Comparison of ENCODE assay signal across 9 cellular contexts in genomic region chr12:124869011-124869665, GRCh38. TPM values are rescaled to one million over a fixed set of nuclear protein-coding genes. Genes with fewer than 3 reads are reported as not detected.
A peak's percentile ranks its signal among the peaks of the same experiment; 100 is the strongest.
DNase-seq lines count a peak whose midpoint lies in the region; ATAC-seq and TF ChIP-seq lines count a peak whose summit lies in the region.
"Had no signal": no experiment of that assay in that cellular context is flagged by ENCODE, and none has a peak within 500 bp of the region (broad histone marks: within the 10 kb centered on the region; RNA-seq: fewer than 3 reads in every experiment).

No MANE protein-coding gene starts in this region.

- peak; percentile 69 for TF ChIP-seq POLR2A in NB4 (IDR thresholded peaks at IDR 0.05; ENCODE audit: extremely low read depth, insufficient read length)
- no peak for TF ChIP-seq POLR2A in sigmoid colon (IDR thresholded peaks at IDR 0.05)

- no peak for TF ChIP-seq CTCF in NB4 (IDR thresholded peaks at IDR 0.05; ENCODE audit: low read depth, low read length)
- no peak for TF ChIP-seq CTCF in endodermal cell (conservative IDR thresholded peaks at IDR 0.05)
- no peak for TF ChIP-seq CTCF in sigmoid colon (IDR thresholded peaks at IDR 0.05)

- intact Hi-C loops in sigmoid colon (cut with DNase I) = no loop called here

- H3K4me3 Mint-ChIP-seq in endodermal cell = no peak overlapping the region

- TF ChIP-seq EP300 in sigmoid colon (IDR thresholded peaks at IDR 0.05) = no peak

- WGBS in endodermal cell (ENCODE audit: insufficient coverage in 1 of 2, insufficient read length in 1 of 2), 2 experiments = 77 to 80% methylated on average over 16 to 18 of the region's 18 CpGs
- 59 to 82% methylated on average over 18 of the region's 18 CpGs for whole genome bisulfite sequencing in sigmoid colon, 2 donors

- DNase-seq in NB4 (ENCODE audit: low read depth) = peak; percentile 94
- DNase-seq in endodermal cell = peak; percentile 91
- no peak for DNase-seq in sigmoid colon
- DNase-seq in stimulated activated CD8-positive, alpha-beta memory T cell treated with anti-CD3 and anti-CD28 coated beads, Interleukin-4, amount 100 ng/mL, for 48 hours = no peak
- no peak for DNase-seq in NCI-H1048 (lab: John Stamatoyannopoulos, UW)
- DNase-seq: effector CD4-positive, alpha-beta T cell had no signal

- peak overlapping the region; percentile 7 for H3K27ac Mint-ChIP-seq in endodermal cell

- no peaks in the 10 kb centered on the region for H3K9me3 Mint-ChIP-seq in endodermal cell

- H3K9ac ChIP-seq in endodermal cell (ENCODE audit: extremely low read depth, low read length, poor library complexity, severe bottlenecking) = no peak overlapping the region

- H3K27me3 ChIP-seq in endodermal cell (ENCODE audit: control insufficient read depth, insufficient read depth, low read length, poor library complexity, severe bottlenecking) (no peaks in the 10 kb centered on the region), sigmoid colon (no peaks in the 10 kb centered on the region)

- peak; percentile 44 for ATAC-seq in GM18909 (IDR thresholded peaks at IDR 0.05; ENCODE audit: poor library complexity, unreplicated experiment)
- no peak for ATAC-seq in HG02642 (IDR thresholded peaks at IDR 0.05; ENCODE audit: poor library complexity, unreplicated experiment)
- no peak for ATAC-seq in GM19455 (IDR thresholded peaks at IDR 0.05; ENCODE audit: unreplicated experiment)

- H3K27ac ChIP-seq in endodermal cell (ENCODE audit: low read depth, low read length) (no peak overlapping the region), sigmoid colon (peak overlapping the region; percentile 18 to 57 (median 25))

- H3K36me3 Mint-ChIP-seq in endodermal cell (ENCODE audit: low read depth) = no peaks in the 10 kb centered on the region

- H3K36me3 ChIP-seq in endodermal cell (ENCODE audit: control insufficient read depth, insufficient read depth, low read length) (no peaks in the 10 kb centered on the region), sigmoid colon (no peaks in the 10 kb centered on the region)

- H3K27me3 Mint-ChIP-seq in endodermal cell (ENCODE audit: insufficient read depth) = no peaks in the 10 kb centered on the region

- H3K4me1 Mint-ChIP-seq in endodermal cell = peaks cover 13% of the 10 kb centered on the region

- H3K4me1 ChIP-seq in endodermal cell (ENCODE audit: control insufficient read depth, insufficient read depth, low read length) (no peaks in the 10 kb centered on the region), sigmoid colon (peaks cover 0 to 4% (median 1%) of the 10 kb centered on the region in 4 donors)

- H3K4me3 ChIP-seq in NB4 (ENCODE audit: low read depth, low read length) (peak overlapping the region; percentile 70), endodermal cell (ENCODE audit: low read length) (no peak overlapping the region), sigmoid colon (no peak overlapping the region)

- H3K9me3 ChIP-seq in endodermal cell (ENCODE audit: control insufficient read depth, low read length) (no peaks in the 10 kb centered on the region), sigmoid colon (no peaks in the 10 kb centered on the region)

RNA-seq across cellular contexts. Expression of gene SCARB1, which starts 5.5 kb away (rescaled TPM):
- total RNA-seq in endodermal cell (10 to 100 TPM; 33.0 to 36.2 TPM), sigmoid colon (10 to 100 TPM in 3 of 4 donors, 1 to 10 TPM in 1; 5.7 to 12.8 (median 10.8) TPM)
- polyA plus RNA-seq in endodermal cell (2013, experiment 1 of 2) = 26.1 TPM
- 30.2 TPM for polyA plus RNA-seq in endodermal cell (2013, experiment 2 of 2)
- polyA plus RNA-seq in sigmoid colon = 10 to 100 TPM in 2 of 3 donors, 1 to 10 TPM in 1; 4.2 to 36.4 (median 16.2) TPM

RNA-seq across cellular contexts. Expression of gene UBC, which starts 45.3 kb away (rescaled TPM):
- total RNA-seq in endodermal cell (100 to 1,000 TPM; 580 to 625 TPM), sigmoid colon (1,000 to 10,000 TPM; 1,126 to 1,785 (median 1,332) TPM)
- 856 TPM for polyA plus RNA-seq in endodermal cell (2013, experiment 1 of 2)
- 866 TPM for polyA plus RNA-seq in endodermal cell (2013, experiment 2 of 2)
- polyA plus RNA-seq in sigmoid colon = 1,000 to 10,000 TPM; 1,056 to 1,508 (median 1,064) TPM

Comparison
In these comparisons a context has a peak if more than half of its experiments do, and no peak if none do; other contexts are left out.
1. DNase-seq: peak in NB4 (single experiment) and endodermal cell (single experiment); none in sigmoid colon (single experiment), stimulated activated CD8-positive, alpha-beta memory T cell treated with anti-CD3 and anti-CD28 coated beads, Interleukin-4, amount 100 ng/mL, for 48 hours (single experiment) and NCI-H1048 (single experiment).